23 cellular contexts compared by ENCODE assay signal in genomic region chr5:65654713-65655112, GRCh38.
"Had no signal": no experiment of that assay in that cellular context is flagged by ENCODE, and none has a peak within 500 bp of the region (broad histone marks: within the 10 kb centered on the region; RNA-seq: fewer than 3 reads in every experiment).

No MANE protein-coding gene starts in this region.

- H3K9me3 Mint-ChIP-seq: dendritic cell treated with granulocyte-macrophage colony-stimulating factor and Interleukin-4, amounts not matched to agents 40 ng/mL and 50 ng/mL, for 4 days; effector memory CD8-positive, alpha-beta T cell; endodermal cell; mesothelial cell of epicardium; naive B cell had no signal

- H3K27me3 Mint-ChIP-seq: dendritic cell treated with granulocyte-macrophage colony-stimulating factor and Interleukin-4, amounts not matched to agents 40 ng/mL and 50 ng/mL, for 4 days; effector memory CD8-positive, alpha-beta T cell; naive B cell had no signal

- H3K27me3 ChIP-seq: esophagus squamous epithelium, gastrocnemius medialis, heart right ventricle, left lung had no signal

- H3K27ac ChIP-seq: epithelial cell of prostate, esophagus squamous epithelium, gastrocnemius medialis, heart right ventricle, left lung, lower lobe of right lung had no signal

- H3K27ac Mint-ChIP-seq: dendritic cell treated with granulocyte-macrophage colony-stimulating factor and Interleukin-4, amounts not matched to agents 40 ng/mL and 50 ng/mL, for 4 days; effector memory CD8-positive, alpha-beta T cell; endodermal cell; mesothelial cell of epicardium; naive B cell had no signal

- H3K4me1 ChIP-seq: esophagus squamous epithelium, gastrocnemius medialis, heart right ventricle, left lung, lower lobe of right lung had no signal

- H3K4me3 Mint-ChIP-seq: dendritic cell treated with granulocyte-macrophage colony-stimulating factor and Interleukin-4, amounts not matched to agents 40 ng/mL and 50 ng/mL, for 4 days; effector memory CD8-positive, alpha-beta T cell; endodermal cell; mesothelial cell of epicardium; naive B cell had no signal

- H3K4me1 Mint-ChIP-seq: endodermal cell, mesothelial cell of epicardium, naive B cell had no signal

- H3K4me3 ChIP-seq: esophagus squamous epithelium, gastrocnemius medialis, heart right ventricle, left lung, lower lobe of right lung, mucosa of descending colon had no signal

- DNase-seq: cortex of kidney; effector CD8-positive, alpha-beta T cell; effector memory CD8-positive, alpha-beta T cell; endodermal cell; esophagus squamous epithelium; foreskin fibroblast; foreskin melanocyte; gastrocnemius medialis; glutamatergic neuron; head of caudate nucleus; heart right ventricle; hippocampal formation; left cardiac atrium; left lung; left ventricle myocardium superior; lower lobe of right lung; mesenchymal stem cell; mucosa of descending colon; naive B cell had no signal

- ATAC-seq: effector memory CD8-positive, alpha-beta T cell; esophagus mucosa; gastrocnemius medialis; heart right ventricle; left cardiac atrium; left lung; left ventricle myocardium superior; lower lobe of right lung; mucosa of descending colon had no signal
